1 cellular context compared by ENCODE assay signal in genomic region chrX:53047228-53047627, GRCh38.
TF ChIP-seq lines count a peak whose summit lies in the region.

No MANE protein-coding gene starts in this region.

TF ChIP-seq in HCT116, 20 proteins besides CTCF, POLR2A, EP300 and RAD21:
- TF ChIP-seq SIN3A (IDR thresholded peaks at IDR 0.05; ENCODE audit: low read depth) (no peak), POLR2AphosphoS5 (IDR thresholded peaks at IDR 0.05; ENCODE audit: low read depth, low read length) (no peak), ZBTB33 (IDR thresholded peaks at IDR 0.05; ENCODE audit: extremely low read depth, insufficient replicate concordance, low read length) (no peak), SRF (IDR thresholded peaks at IDR 0.05; ENCODE audit: low read depth) (no peak), SP1 (IDR thresholded peaks at IDR 0.05; ENCODE audit: low read depth) (no peak), ZFX (IDR thresholded peaks at IDR 0.05) (no peak), CEBPB (IDR thresholded peaks at IDR 0.05; ENCODE audit: low read depth) (no peak), YY1 (IDR thresholded peaks at IDR 0.05; ENCODE audit: extremely low read depth, insufficient replicate concordance, low read depth, low read length) (no peak), TCF7L2 (IDR thresholded peaks at IDR 0.05; ENCODE audit: borderline replicate concordance, extremely low read depth, insufficient read depth, insufficient read length) (no peak)
- TF ChIP-seq, protein P1, sequence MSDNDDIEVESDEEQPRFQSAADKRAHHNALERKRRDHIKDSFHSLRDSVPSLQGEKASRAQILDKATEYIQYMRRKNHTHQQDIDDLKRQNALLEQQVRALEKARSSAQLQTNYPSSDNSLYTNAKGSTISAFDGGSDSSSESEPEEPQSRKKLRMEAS (IDR thresholded peaks at IDR 0.05), result no peak
- TF ChIP-seq, protein P2, sequence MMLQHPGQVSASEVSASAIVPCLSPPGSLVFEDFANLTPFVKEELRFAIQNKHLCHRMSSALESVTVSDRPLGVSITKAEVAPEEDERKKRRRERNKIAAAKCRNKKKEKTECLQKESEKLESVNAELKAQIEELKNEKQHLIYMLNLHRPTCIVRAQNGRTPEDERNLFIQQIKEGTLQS (IDR thresholded peaks at IDR 0.05), result no peak
- TF ChIP-seq, protein P3, sequence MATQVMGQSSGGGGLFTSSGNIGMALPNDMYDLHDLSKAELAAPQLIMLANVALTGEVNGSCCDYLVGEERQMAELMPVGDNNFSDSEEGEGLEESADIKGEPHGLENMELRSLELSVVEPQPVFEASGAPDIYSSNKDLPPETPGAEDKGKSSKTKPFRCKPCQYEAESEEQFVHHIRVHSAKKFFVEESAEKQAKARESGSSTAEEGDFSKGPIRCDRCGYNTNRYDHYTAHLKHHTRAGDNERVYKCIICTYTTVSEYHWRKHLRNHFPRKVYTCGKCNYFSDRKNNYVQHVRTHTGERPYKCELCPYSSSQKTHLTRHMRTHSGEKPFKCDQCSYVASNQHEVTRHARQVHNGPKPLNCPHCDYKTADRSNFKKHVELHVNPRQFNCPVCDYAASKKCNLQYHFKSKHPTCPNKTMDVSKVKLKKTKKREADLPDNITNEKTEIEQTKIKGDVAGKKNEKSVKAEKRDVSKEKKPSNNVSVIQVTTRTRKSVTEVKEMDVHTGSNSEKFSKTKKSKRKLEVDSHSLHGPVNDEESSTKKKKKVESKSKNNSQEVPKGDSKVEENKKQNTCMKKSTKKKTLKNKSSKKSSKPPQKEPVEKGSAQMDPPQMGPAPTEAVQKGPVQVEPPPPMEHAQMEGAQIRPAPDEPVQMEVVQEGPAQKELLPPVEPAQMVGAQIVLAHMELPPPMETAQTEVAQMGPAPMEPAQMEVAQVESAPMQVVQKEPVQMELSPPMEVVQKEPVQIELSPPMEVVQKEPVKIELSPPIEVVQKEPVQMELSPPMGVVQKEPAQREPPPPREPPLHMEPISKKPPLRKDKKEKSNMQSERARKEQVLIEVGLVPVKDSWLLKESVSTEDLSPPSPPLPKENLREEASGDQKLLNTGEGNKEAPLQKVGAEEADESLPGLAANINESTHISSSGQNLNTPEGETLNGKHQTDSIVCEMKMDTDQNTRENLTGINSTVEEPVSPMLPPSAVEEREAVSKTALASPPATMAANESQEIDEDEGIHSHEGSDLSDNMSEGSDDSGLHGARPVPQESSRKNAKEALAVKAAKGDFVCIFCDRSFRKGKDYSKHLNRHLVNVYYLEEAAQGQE (IDR thresholded peaks at IDR 0.05; ENCODE audit: low read depth), result no peak
TF ChIP-seq in HCT116: peak in this region for 0.
